Comparison of ENCODE assay signal across 10 cellular contexts in the genomic region with DNA sequence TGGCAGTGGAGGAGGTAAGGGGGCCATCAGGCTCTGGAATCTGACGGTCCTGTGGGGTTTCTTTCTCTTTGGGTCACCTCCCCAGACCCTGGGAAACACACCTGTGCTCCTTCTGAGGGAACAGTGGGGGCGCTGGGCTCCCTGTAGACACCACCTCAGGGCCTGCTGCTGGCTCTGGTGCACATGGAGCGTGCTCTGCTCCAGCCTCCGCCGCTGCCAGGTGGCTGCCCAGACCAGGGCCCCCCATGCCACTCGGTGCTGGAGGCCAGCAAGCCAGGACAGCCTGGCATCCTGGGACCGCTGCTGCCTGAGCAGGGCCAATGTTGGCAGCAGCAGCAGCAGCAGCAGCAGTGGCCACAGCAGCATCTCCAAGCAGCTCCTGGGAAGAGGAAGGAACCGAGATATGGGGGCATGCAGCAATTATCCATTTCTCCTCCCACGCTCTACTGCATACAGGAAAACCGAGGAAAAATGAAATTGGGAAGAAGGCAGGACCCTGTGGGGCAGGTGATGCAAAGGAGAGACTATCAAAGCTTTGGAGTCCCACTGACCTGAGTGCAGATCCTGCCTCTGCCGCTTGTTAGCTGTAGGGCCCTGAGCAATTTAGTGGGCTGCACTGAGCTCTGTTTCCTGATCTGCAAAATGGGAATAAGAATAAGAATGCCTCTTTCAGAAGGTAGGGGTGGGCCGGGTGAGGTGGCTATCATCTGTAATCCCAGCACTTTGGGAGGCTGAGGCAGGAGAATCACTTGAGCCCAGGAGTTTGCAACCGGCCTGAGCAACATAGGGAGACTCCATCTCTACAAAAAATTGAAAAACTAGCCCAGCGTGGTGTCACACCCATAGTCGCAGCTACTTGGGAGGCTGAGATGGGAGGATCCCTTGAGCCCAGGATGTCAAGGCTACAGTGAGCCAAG. TPM values are rescaled to one million over a fixed set of nuclear protein-coding genes. Genes with fewer than 3 reads are reported as not detected.
A peak's percentile ranks its signal among the peaks of the same experiment; 100 is the strongest.
DNase-seq lines count a peak whose midpoint lies in the region; ATAC-seq, FAIRE-seq and TF ChIP-seq lines count a peak whose summit lies in the region.
"Had no signal": no experiment of that assay in that cellular context is flagged by ENCODE, and none has a peak within 500 bp of the region (broad histone marks: within the 10 kb centered on the region; RNA-seq: fewer than 3 reads in every experiment).

No MANE protein-coding gene starts in this region.

- H3K4me3 ChIP-seq in K562 (peak overlapping the region; percentile 70), mesenchymal stem cell (ENCODE audit: insufficient read depth in 1 of 2, low read depth in 1 of 2, low read length in 2 of 2) (peak overlapping the region in 1 of 2 experiments; percentile 92), uterus (peak overlapping the region; percentile 85 to 89)

- H2AFZ ChIP-seq in K562 (ENCODE audit: low read depth, low read length) (peak overlapping the region; percentile 100), mesenchymal stem cell (ENCODE audit: low read depth, low read length) (no peak overlapping the region)

- no peaks in the 10 kb centered on the region for H3K79me1 ChIP-seq in mesenchymal stem cell (replicated peaks; ENCODE audit: low read length, poor library complexity, severe bottlenecking)

- H3K18ac ChIP-seq in mesenchymal stem cell (ENCODE audit: low read depth in 1 of 2, low read length in 2 of 2) = no peak overlapping the region

- H4K20me1 ChIP-seq in K562 (replicated peaks; ENCODE audit: control insufficient read depth, insufficient read depth, low read length) = no peaks in the 10 kb centered on the region

- H3K27me3 ChIP-seq in K562 (ENCODE audit: control insufficient read depth in 2 of 2, insufficient read depth in 2 of 2, low read length in 2 of 2) (no peaks in the 10 kb centered on the region), mesenchymal stem cell (ENCODE audit: control insufficient read depth in 1 of 2, insufficient read depth in 1 of 2, low read length in 2 of 2) (no peaks in the 10 kb centered on the region), uterus (no peaks in the 10 kb centered on the region)

- no peaks in the 10 kb centered on the region for H3K36me3 Mint-ChIP-seq in activated T-cell treated with anti-CD3 and anti-CD28 coated beads, Interleukin-2, amount 50 U/mL, for 72 hours (ENCODE audit: insufficient read depth in 2 of 2)

- TF ChIP-seq CTCF in K562 (IDR thresholded peaks at IDR 0.05 in 2 of 3, conservative IDR thresholded peaks at IDR 0.05 in 1 of 3; ENCODE audit: insufficient read depth in 2 of 3, low read depth in 1 of 3, low read length in 3 of 3) = no peak
- TF ChIP-seq CTCF in uterus (IDR thresholded peaks at IDR 0.05) = no peak

- no peaks in the 10 kb centered on the region for H3K9me3 ChIP-seq in K562 (replicated peaks; ENCODE audit: control insufficient read depth, insufficient read depth, low read depth, low read length)
- H3K9me3 ChIP-seq in mesenchymal stem cell (ENCODE audit: control insufficient read depth, low read length) = no peaks in the 10 kb centered on the region
- H3K9me3 ChIP-seq in uterus = no peaks in the 10 kb centered on the region

- H3K36me3 ChIP-seq in K562 (ENCODE audit: control insufficient read depth, insufficient read depth, low read length) (peaks cover 5% of the 10 kb centered on the region; the same call in 1 of the 3 replicates), mesenchymal stem cell (ENCODE audit: control insufficient read depth in 1 of 2, insufficient read depth in 2 of 2, low read depth in 1 of 2, low read length in 2 of 2) (peaks cover 0 to under 1% of the 10 kb centered on the region in 2 experiments), uterus (no peaks in the 10 kb centered on the region)

- in situ Hi-C loops in K562 (cut with MboI) = no loop called here

- H3K4me1 ChIP-seq in K562 (replicated peaks in 1 of 2; ENCODE audit: control insufficient read depth in 2 of 2, insufficient read depth in 2 of 2, low read length in 2 of 2) = peaks cover 6 to 29% of the 10 kb centered on the region in 2 experiments; a peak in 3 of 5 replicates
- H3K4me1 ChIP-seq in mesenchymal stem cell (ENCODE audit: control insufficient read depth, insufficient read depth, low read depth, low read length) = peaks cover 6% of the 10 kb centered on the region
- peaks cover 0 to 7% of the 10 kb centered on the region in 2 donors for H3K4me1 ChIP-seq in uterus

- DNase-seq in activated T-cell treated with anti-CD3 and anti-CD28 coated beads, Interleukin-2, amount 50 U/mL, for 72 hours = no peak
- DNase-seq in activated T-cell treated with anti-CD3 and anti-CD28 coated beads, Interleukin-2, amount 50 U/mL, for 48 hours = no peak
- DNase-seq in K562 (ENCODE audit: extremely low read depth in 1 of 4, low spot score in 3 of 4) (no peak), mesenchymal stem cell (no peak), uterus (no peak), pons (ENCODE audit: low spot score) (no peak)

- no peaks in the 10 kb centered on the region for H3K9me3 Mint-ChIP-seq in activated T-cell treated with anti-CD3 and anti-CD28 coated beads, Interleukin-2, amount 50 U/mL, for 72 hours

- TF ChIP-seq EP300 in K562 (IDR thresholded peaks at IDR 0.05; ENCODE audit: low read length) = no peak

- CTCF ChIA-PET in K562 (lab: Yijun Ruan, JAX; ENCODE audit: low intra/inter-chr PET ratio) = no interaction called here

- FAIRE-seq in K562 (lab: Jason Lieb, UNC) = no peak

- peak overlapping the region; percentile 89 for H3K27ac Mint-ChIP-seq in activated T-cell treated with anti-CD3 and anti-CD28 coated beads, Interleukin-2, amount 50 U/mL, for 72 hours

- no peaks in the 10 kb centered on the region for H3K27me3 Mint-ChIP-seq in activated T-cell treated with anti-CD3 and anti-CD28 coated beads, Interleukin-2, amount 50 U/mL, for 72 hours (ENCODE audit: low read depth)

- BruUV-seq in K562 (replicated peaks; lab: Mats Ljungman, UMichigan) = TSS peak; percentile 55

- no peak overlapping the region for H3K23ac ChIP-seq in mesenchymal stem cell (ENCODE audit: low read length in 2 of 2)

- H4K8ac ChIP-seq in mesenchymal stem cell (ENCODE audit: low read length) = peak overlapping the region; percentile 35

- no peak overlapping the region for H4K91ac ChIP-seq in mesenchymal stem cell (ENCODE audit: low read length)

- POLR2A ChIA-PET in K562 (lab: Yijun Ruan, JAX) = interaction anchor here (0.6 to 1.5 kb wide), 9 partner anchors 10 to 371 kb away, joined by 3 to 7 read pairs (median 3); no protein-coding TSS in a partner anchor

- H3K4me2 ChIP-seq in K562 (ENCODE audit: insufficient read depth, low read length) (peak overlapping the region; percentile 100), mesenchymal stem cell (ENCODE audit: low read length, poor library complexity, severe bottlenecking) (no peak overlapping the region)

- H2AK5ac ChIP-seq in mesenchymal stem cell (ENCODE audit: low read length, severe bottlenecking) = no peak overlapping the region

- no peaks in the 10 kb centered on the region for H3K9me1 ChIP-seq in K562 (ENCODE audit: control insufficient read depth, insufficient read depth, low read length)

- H2BK15ac ChIP-seq in mesenchymal stem cell (ENCODE audit: low read depth, poor library complexity, severe bottlenecking) = no peak overlapping the region

- no peak overlapping the region for H2BK5ac ChIP-seq in mesenchymal stem cell (ENCODE audit: low read depth, low read length, poor library complexity, severe bottlenecking)

- no peak overlapping the region for H2BK12ac ChIP-seq in mesenchymal stem cell (ENCODE audit: low read length in 2 of 2)

- H2BK120ac ChIP-seq in mesenchymal stem cell (ENCODE audit: low read depth, low read length) = no peak overlapping the region

- peaks cover 25% of the 10 kb centered on the region for H3K4me1 Mint-ChIP-seq in activated T-cell treated with anti-CD3 and anti-CD28 coated beads, Interleukin-2, amount 50 U/mL, for 72 hours (ENCODE audit: low read depth)

- TF ChIP-seq RAD21 in K562 (CRISPR knock-in tag; conservative IDR thresholded peaks at IDR 0.05 in 1 of 2, IDR thresholded peaks at IDR 0.05 in 1 of 2) = no peak

- intact Hi-C loops in K562 (cut with micrococcal nuclease) = no loop called here
- intact Hi-C loops in uterus (cut with DNase I; ENCODE audit: low total_unique reads) = no loop called here

- H3K14ac ChIP-seq in mesenchymal stem cell (ENCODE audit: low read length in 2 of 2) = peak overlapping the region in 1 of 2 experiments; percentile 23

- H3K79me2 ChIP-seq in K562 (ENCODE audit: control insufficient read depth, insufficient read depth, low read length) = peaks cover 11% of the 10 kb centered on the region; the same call in 2 of the 3 replicates

- TF ChIP-seq POLR2A in K562 (conservative IDR thresholded peaks at IDR 0.05) (no peak), uterus (IDR thresholded peaks at IDR 0.05) (no peak)

- H3K27ac ChIP-seq in K562 (ENCODE audit: extremely low read depth, low read depth, low read length) = peak overlapping the region; percentile 87
- H3K27ac ChIP-seq in mesenchymal stem cell (ENCODE audit: low read length, poor library complexity, severe bottlenecking) = no peak overlapping the region
- peak overlapping the region; percentile 82 for H3K27ac ChIP-seq in uterus

- peak overlapping the region; percentile 95 to 97 for H3K4me3 Mint-ChIP-seq in activated T-cell treated with anti-CD3 and anti-CD28 coated beads, Interleukin-2, amount 50 U/mL, for 72 hours

- peak overlapping the region; percentile 95 to 96 for H3K9ac ChIP-seq in K562 (ENCODE audit: insufficient read depth in 1 of 2, low read depth in 2 of 2, low read length in 2 of 2)
- H3K9ac ChIP-seq in mesenchymal stem cell (ENCODE audit: low read length) = peak overlapping the region; percentile 92

- ATAC-seq in activated T-cell treated with anti-CD3 and anti-CD28 coated beads, Interleukin-2, amount 50 U/mL, for 72 hours (replicated peaks in 1 of 2) = peak; percentile 16 to 17
- ATAC-seq in K562 (peak; percentile 23), GM21423 (IDR thresholded peaks at IDR 0.05; ENCODE audit: unreplicated experiment) (no peak), GM21723 (IDR thresholded peaks at IDR 0.05; ENCODE audit: unreplicated experiment) (no peak)

- no peak overlapping the region for H3K4ac ChIP-seq in mesenchymal stem cell (ENCODE audit: low read depth in 1 of 2, low read length in 2 of 2)

- 37% methylated on average over 13 of the region's 15 CpGs for WGBS in K562 (ENCODE audit: insufficient coverage, low coverage, missing lambda C conversion rate)
- 89% methylated on average over 14 of the region's 15 CpGs for WGBS in mesenchymal stem cell

RNA-seq across cellular contexts. Expression of a gene that starts 0.8 kb away (rescaled TPM):
- total RNA-seq in activated T-cell treated with anti-CD3 and anti-CD28 coated beads, Interleukin-2, amount 50 U/mL, for 72 hours = 10 to 100 TPM; 17.3 to 18.8 TPM
- total RNA-seq in K562 (2011; cell fraction: chromatin; rRNA removed; ENCODE audit: low replicate concordance) = 26.6 and 66.9 TPM in 2 replicates
- total RNA-seq in K562 (2011; cell fraction: nucleolus; rRNA removed) = 67.5 and 75.5 TPM in 2 replicates
- 39.0 and 46.6 TPM in 2 replicates for total RNA-seq in K562 (2011; cell fraction: nucleoplasm; rRNA removed)
- total RNA-seq in K562 (2014; rRNA removed) (20.3 and 20.8 TPM in 2 replicates), K562 (2014; rRNA removed; fragmentation: Illumina TruSeq; extraction: Trizol) (5.0 and 5.6 TPM in 2 replicates), K562 (2015; rRNA removed; fragmentation: Illumina TruSeq; extraction: Trizol) (10.4 and 11.2 TPM in 2 replicates), K562 (2021) (21.1 and 23.2 TPM in 2 replicates), uterus (10 to 100 TPM in 2 of 4 donors, 1 to 10 TPM in 2; 8.2 to 26.8 (median 17.5) TPM)
- polyA plus RNA-seq in K562 (2011; rRNA removed) (12.0 and 12.9 TPM in 2 replicates), K562 (2014; fragmentation: Illumina TruSeq; extraction: Trizol) (7.8 and 12.4 TPM in 2 replicates), K562 (2014; fragmentation: Nextera tagmentation; extraction: Ambion mirVana) (under 1 TPM; 0.65 to 0.87 TPM), K562 (2014; rRNA removed) (20.8 and 20.9 TPM in 2 replicates)
- 9.1 and 31.3 TPM in 2 replicates for polyA plus RNA-seq in K562 (2011; cell fraction: cytosol; rRNA removed)
- 57.1 and 77.6 TPM in 2 replicates for polyA plus RNA-seq in K562 (2011; cell fraction: nucleus; rRNA removed)
- 14.5 and 28.1 TPM in 2 replicates for polyA plus RNA-seq in K562 (2012)
- 3.5 and 7.4 TPM in 2 replicates for polyA minus RNA-seq in K562 (2011; rRNA and poly(A)+ RNA removed)
- polyA minus RNA-seq in K562 (2011; cell fraction: cytosol; rRNA and poly(A)+ RNA removed) = 9.6 and 12.1 TPM in 2 replicates
- polyA minus RNA-seq in K562 (2011; cell fraction: nucleus; rRNA and poly(A)+ RNA removed) = 16.6 and 17.0 TPM in 2 replicates
- 0.65 TPM for polyA plus RNA-seq in mesenchymal stem cell (2013, experiment 1 of 2)
- 0.59 TPM for polyA plus RNA-seq in mesenchymal stem cell (2013, experiment 2 of 2)

RNA-seq across cellular contexts. Expression of a gene that starts 8.2 kb away (rescaled TPM):
- not detected for total RNA-seq in activated T-cell treated with anti-CD3 and anti-CD28 coated beads, Interleukin-2, amount 50 U/mL, for 72 hours
- not detected in 2 replicates for total RNA-seq in K562 (2011; cell fraction: chromatin; rRNA removed; ENCODE audit: low replicate concordance)
- not detected in 2 replicates for total RNA-seq in K562 (2011; cell fraction: nucleolus; rRNA removed)
- not detected in 2 replicates for total RNA-seq in K562 (2011; cell fraction: nucleoplasm; rRNA removed)
- total RNA-seq in K562 (2014; rRNA removed) = not detected in 2 replicates
- total RNA-seq in K562 (2014; rRNA removed; fragmentation: Illumina TruSeq; extraction: Trizol) = not detected in 2 replicates
- total RNA-seq in K562 (2015; rRNA removed; fragmentation: Illumina TruSeq; extraction: Trizol) = not detected in 2 replicates
- total RNA-seq in K562 (2021) = not detected in 2 replicates
- polyA plus RNA-seq in K562 (2011; rRNA removed) = not detected in 2 replicates
- polyA plus RNA-seq in K562 (2011; cell fraction: cytosol; rRNA removed) = not detected in 2 replicates
- not detected in 2 replicates for polyA plus RNA-seq in K562 (2011; cell fraction: nucleus; rRNA removed)
- not detected in 2 replicates for polyA plus RNA-seq in K562 (2012)
- polyA plus RNA-seq in K562 (2014; fragmentation: Illumina TruSeq; extraction: Trizol) = not detected in 2 replicates
- polyA plus RNA-seq in K562 (2014; fragmentation: Nextera tagmentation; extraction: Ambion mirVana) = not detected
- polyA plus RNA-seq in K562 (2014; rRNA removed) = not detected in 2 replicates
- polyA minus RNA-seq in K562 (2011; rRNA and poly(A)+ RNA removed) = not detected in 2 replicates
- polyA minus RNA-seq in K562 (2011; cell fraction: cytosol; rRNA and poly(A)+ RNA removed) = not detected in 2 replicates
- polyA minus RNA-seq in K562 (2011; cell fraction: nucleus; rRNA and poly(A)+ RNA removed) = not detected in 2 replicates
- polyA plus RNA-seq in mesenchymal stem cell (2013, experiment 1 of 2) = not detected
- not detected for polyA plus RNA-seq in mesenchymal stem cell (2013, experiment 2 of 2)
- total RNA-seq in uterus = 1 to 10 TPM in 1 of 4 donors, not detected in 3; 1.0 TPM
- total RNA-seq: Daoy; T-helper 2 cell treated with Interferon-gamma antibody and Interleukin-4, amounts not matched to agents 100 ng/mL and 5 ng/mL, for 36 hours had no signal

RNA-seq across cellular contexts. Expression of a gene that starts 12.5 kb away (rescaled TPM):
- under 1 TPM; 0.26 to 0.39 TPM for total RNA-seq in activated T-cell treated with anti-CD3 and anti-CD28 coated beads, Interleukin-2, amount 50 U/mL, for 72 hours
- total RNA-seq in K562 (2011; cell fraction: chromatin; rRNA removed; ENCODE audit: low replicate concordance) = 1.0 and 3.5 TPM in 2 replicates
- 2.5 TPM in 2 replicates for total RNA-seq in K562 (2011; cell fraction: nucleolus; rRNA removed)
- total RNA-seq in K562 (2011; cell fraction: nucleoplasm; rRNA removed) = 2.0 and 2.2 TPM in 2 replicates
- 0.50 and 0.98 TPM in 2 replicates for total RNA-seq in K562 (2014; rRNA removed)
- total RNA-seq in K562 (2014; rRNA removed; fragmentation: Illumina TruSeq; extraction: Trizol) = 0.22 and 0.29 TPM in 2 replicates
- 0.36 and 0.49 TPM in 2 replicates for total RNA-seq in K562 (2015; rRNA removed; fragmentation: Illumina TruSeq; extraction: Trizol)
- 1.8 and 2.0 TPM in 2 replicates for total RNA-seq in K562 (2021)
- polyA plus RNA-seq in K562 (2011; rRNA removed) = 0.72 and 0.79 TPM in 2 replicates
- polyA plus RNA-seq in K562 (2011; cell fraction: cytosol; rRNA removed) = 0.68 and 2.6 TPM in 2 replicates
- polyA plus RNA-seq in K562 (2011; cell fraction: nucleus; rRNA removed) = 1.2 and 4.0 TPM in 2 replicates
- 0.24 and 1.0 TPM in 2 replicates for polyA plus RNA-seq in K562 (2012)
- 1.2 and 1.3 TPM in 2 replicates for polyA plus RNA-seq in K562 (2014; fragmentation: Illumina TruSeq; extraction: Trizol)
- under 1 TPM; 0.10 to 0.14 TPM for polyA plus RNA-seq in K562 (2014; fragmentation: Nextera tagmentation; extraction: Ambion mirVana)
- 1.3 and 1.7 TPM in 2 replicates for polyA plus RNA-seq in K562 (2014; rRNA removed)
- 0.45 and 1.1 TPM in 2 replicates for polyA minus RNA-seq in K562 (2011; rRNA and poly(A)+ RNA removed)
- 0.82 and 0.95 TPM in 2 replicates for polyA minus RNA-seq in K562 (2011; cell fraction: cytosol; rRNA and poly(A)+ RNA removed)
- polyA minus RNA-seq in K562 (2011; cell fraction: nucleus; rRNA and poly(A)+ RNA removed) = 0.44 and 0.94 TPM in 2 replicates
- polyA plus RNA-seq in mesenchymal stem cell (2013, experiment 1 of 2) = not detected
- polyA plus RNA-seq in mesenchymal stem cell (2013, experiment 2 of 2) = not detected
- total RNA-seq in uterus = under 1 TPM in 1 of 4 donors, not detected in 3; 0.55 TPM

RNA-seq across cellular contexts. Expression of a gene that starts 38.7 kb away (rescaled TPM):
- total RNA-seq in activated T-cell treated with anti-CD3 and anti-CD28 coated beads, Interleukin-2, amount 50 U/mL, for 72 hours = 10 to 100 TPM; 35.1 to 44.1 TPM
- total RNA-seq in K562 (2011; cell fraction: chromatin; rRNA removed; ENCODE audit: low replicate concordance) = 21.1 and 47.2 TPM in 2 replicates
- 33.4 and 35.0 TPM in 2 replicates for total RNA-seq in K562 (2011; cell fraction: nucleolus; rRNA removed)
- 29.4 and 31.1 TPM in 2 replicates for total RNA-seq in K562 (2011; cell fraction: nucleoplasm; rRNA removed)
- total RNA-seq in K562 (2014; rRNA removed) (79.2 and 125 TPM in 2 replicates), K562 (2014; rRNA removed; fragmentation: Illumina TruSeq; extraction: Trizol) (46.5 and 55.8 TPM in 2 replicates), K562 (2015; rRNA removed; fragmentation: Illumina TruSeq; extraction: Trizol) (106 and 107 TPM in 2 replicates), K562 (2021) (108 and 117 TPM in 2 replicates), uterus (100 to 1,000 TPM in 1 of 4 donors, 10 to 100 TPM in 3; 51.7 to 105 (median 68.0) TPM)
- polyA plus RNA-seq in K562 (2011; rRNA removed) (55.9 and 77.4 TPM in 2 replicates), K562 (2014; fragmentation: Illumina TruSeq; extraction: Trizol) (165 and 166 TPM in 2 replicates), K562 (2014; fragmentation: Nextera tagmentation; extraction: Ambion mirVana) (1 to 10 TPM; 1.7 to 2.2 TPM), K562 (2014; rRNA removed) (118 and 122 TPM in 2 replicates)
- 85.9 and 208 TPM in 2 replicates for polyA plus RNA-seq in K562 (2011; cell fraction: cytosol; rRNA removed)
- 34.9 and 64.9 TPM in 2 replicates for polyA plus RNA-seq in K562 (2011; cell fraction: nucleus; rRNA removed)
- 110 and 123 TPM in 2 replicates for polyA plus RNA-seq in K562 (2012)
- 20.1 and 45.6 TPM in 2 replicates for polyA minus RNA-seq in K562 (2011; rRNA and poly(A)+ RNA removed)
- polyA minus RNA-seq in K562 (2011; cell fraction: cytosol; rRNA and poly(A)+ RNA removed) = 30.4 and 33.9 TPM in 2 replicates
- polyA minus RNA-seq in K562 (2011; cell fraction: nucleus; rRNA and poly(A)+ RNA removed) = 7.9 and 8.3 TPM in 2 replicates
- polyA plus RNA-seq in mesenchymal stem cell (2013, experiment 1 of 2) = 239 TPM
- 228 TPM for polyA plus RNA-seq in mesenchymal stem cell (2013, experiment 2 of 2)

Comparison
In these comparisons a context has a peak if more than half of its experiments do, and no peak if none do; other contexts are left out.
1. ATAC-seq: peak in activated T-cell treated with anti-CD3 and anti-CD28 coated beads, Interleukin-2, amount 50 U/mL, for 72 hours (2 of 2) and K562 (single experiment); none in GM21423 (single experiment) and GM21723 (single experiment).